Comparison of ENCODE assay signal across 21 cellular contexts in genomic region chr3:153252963-153253362, GRCh38.
DNase-seq lines count a peak whose midpoint lies in the region; ATAC-seq, FAIRE-seq and TF ChIP-seq lines count a peak whose summit lies in the region.
"Had no signal": no experiment of that assay in that cellular context is flagged by ENCODE, and none has a peak within 500 bp of the region (broad histone marks: within the 10 kb centered on the region; RNA-seq: fewer than 3 reads in every experiment).

No MANE protein-coding gene starts in this region.

- BruUV-seq in IMR-90 (replicated peaks; lab: Mats Ljungman, UMichigan): no TSS peak
- BruUV-seq in mammary epithelial cell (replicated peaks; lab: Mats Ljungman, UMichigan): no TSS peak

- no peak overlapping the region for H2AK5ac ChIP-seq in IMR-90 (ENCODE audit: low read depth, low read length)

- POLR2A ChIA-PET in IMR-90 (lab: Charles Lee; ENCODE audit: unreplicated experiment): interaction anchor here (0.5 kb wide), 1 partner anchor 9 kb away, joined by 3 read pairs; no protein-coding TSS in a partner anchor

- H2BK120ac ChIP-seq in IMR-90 (ENCODE audit: low read depth, low read length): no peak overlapping the region

- H3K79me2 ChIP-seq in mammary epithelial cell (ENCODE audit: insufficient read depth, low read length): no peaks in the 10 kb centered on the region

- no peak overlapping the region for H3K56ac ChIP-seq in IMR-90 (ENCODE audit: extremely low read depth, insufficient read depth, low read length)

- dilution Hi-C loops in IMR-90 (cut with HindIII; ENCODE audit: low sequenced_read_pairs, unreplicated experiment): no loop called here
- dilution Hi-C loops in mammary epithelial cell (cut with HindIII; ENCODE audit: low sequenced_read_pairs): no loop called here

- H4K20me1 ChIP-seq in IMR-90 (ENCODE audit: insufficient read depth, low read length) (no peaks in the 10 kb centered on the region), mammary epithelial cell (ENCODE audit: insufficient read depth, low read length) (no peaks in the 10 kb centered on the region)
- H4K20me1 ChIP-seq: BLaER1 had no signal

- no peaks in the 10 kb centered on the region for H3K27me3 ChIP-seq in IMR-90 (ENCODE audit: control insufficient read depth, insufficient read depth, low read length)
- no peaks in the 10 kb centered on the region for H3K27me3 ChIP-seq in mammary epithelial cell (ENCODE audit: insufficient read depth, low read length)
- H3K27me3 ChIP-seq: BLaER1 had no signal

- H3K9ac ChIP-seq in IMR-90 (ENCODE audit: low read depth, low read length): no peak overlapping the region
- no peak overlapping the region for H3K9ac ChIP-seq in mammary epithelial cell (ENCODE audit: insufficient read depth, low read length)
- H3K9ac ChIP-seq: BLaER1 had no signal

- H3K27ac ChIP-seq in IMR-90 (ENCODE audit: insufficient read depth, low read length): no peak overlapping the region
- H3K27ac ChIP-seq in mammary epithelial cell (ENCODE audit: insufficient read depth, low read depth, low read length): no peak overlapping the region
- H3K27ac ChIP-seq: BLaER1 had no signal

- ATAC-seq in IMR-90 (ENCODE audit: low read depth) (peak; percentile 35; the same call in 1 of the 2 replicates), HG03520 (IDR thresholded peaks at IDR 0.05; ENCODE audit: unreplicated experiment) (no peak)
- ATAC-seq: CD8-positive, alpha-beta T cell; Panc1 had no signal

- H3K36me3 ChIP-seq in IMR-90 (ENCODE audit: control insufficient read depth, insufficient read depth, low read length) (no peaks in the 10 kb centered on the region), mammary epithelial cell (ENCODE audit: insufficient read depth, low read length) (no peaks in the 10 kb centered on the region)
- H3K36me3 ChIP-seq: BLaER1 had no signal

- in situ Hi-C loops in IMR-90 (cut with MboI; ENCODE audit: low sequenced_read_pairs): no loop called here
- in situ Hi-C loops in mammary epithelial cell (cut with MboI; ENCODE audit: low sequenced_read_pairs in 2 of 2): no loop called here

- H4K5ac ChIP-seq in IMR-90 (ENCODE audit: low read depth, low read length): no peak overlapping the region

- no peaks in the 10 kb centered on the region for H3K79me1 ChIP-seq in IMR-90 (ENCODE audit: low read depth in 1 of 2, low read length in 2 of 2)

- WGBS in IMR-90 (ENCODE audit: extremely low coverage in 2 of 2, insufficient read length in 1 of 2), 2 experiments: no CpG with 5 or more reads among the region's 3 CpGs
- 52% methylated on average over 3 of the region's 3 CpGs for WGBS in mammary epithelial cell (ENCODE audit: low coverage, missing lambda C conversion rate)

- H3K4me1 ChIP-seq in IMR-90 (ENCODE audit: control insufficient read depth, insufficient read depth, low read length) (peaks cover under 1% of the 10 kb centered on the region), mammary epithelial cell (ENCODE audit: insufficient read depth, low read length) (peaks cover 17% of the 10 kb centered on the region)
- H3K4me1 ChIP-seq: BLaER1 had no signal

- TF ChIP-seq RAD21 in IMR-90 (IDR thresholded peaks at IDR 0.05; ENCODE audit: low read length): no peak

- CTCF ChIA-PET in IMR-90 (lab: Yijun Ruan, JAX) (interaction anchor here (0.6 kb wide), 1 partner anchor 20 kb away, joined by 4 read pairs; no protein-coding TSS in a partner anchor), mammary epithelial cell (lab: Charles Lee; ENCODE audit: low non-redundant PET) (interaction anchor here (0.6 kb wide), 1 partner anchor 31 kb away, joined by 3 read pairs; no protein-coding TSS in a partner anchor)

- no peak overlapping the region for H2AFZ ChIP-seq in IMR-90 (replicated peaks; ENCODE audit: low read length, poor library complexity)
- H2AFZ ChIP-seq in mammary epithelial cell (ENCODE audit: low read depth, low read length): no peak overlapping the region

- H3K9me1 ChIP-seq in IMR-90 (ENCODE audit: insufficient read depth, low read length): peaks cover 1% of the 10 kb centered on the region; the same call in 1 of the 2 replicates

- no peak overlapping the region; the same call in 1 of the 2 replicates for H2BK20ac ChIP-seq in IMR-90 (ENCODE audit: low read depth, low read length)

- H3K14ac ChIP-seq in IMR-90 (replicated peaks; ENCODE audit: low read depth, low read length): no peak overlapping the region; the same call in 1 of the 2 replicates

- H3K4me2 ChIP-seq in IMR-90 (ENCODE audit: low read depth, low read length): no peak overlapping the region
- peak overlapping the region; percentile 2 for H3K4me2 ChIP-seq in mammary epithelial cell (ENCODE audit: insufficient read depth, low read depth, low read length)
- H3K4me2 ChIP-seq: BLaER1 had no signal

- H2AK9ac ChIP-seq in IMR-90 (replicated peaks; ENCODE audit: low read depth, low read length, poor library complexity): no peak overlapping the region

- DNase-seq in EH (ENCODE audit: low read depth) (peak; percentile 48), IMR-90 (peak; percentile 74), mammary epithelial cell (peak; percentile 76), islet precursor cell (peak; percentile 54), SKM-1 treated with dmso at 0.1 percent for 144 hours (lab: John Stamatoyannopoulos, UW; ENCODE audit: unreplicated experiment) (no peak), GM19239 (ENCODE audit: insufficient read length, low spot score) (no peak), NCI-H2227 (lab: John Stamatoyannopoulos, UW; ENCODE audit: unreplicated experiment) (no peak)
- DNase-seq: CD8-positive, alpha-beta T cell; DMS79 treated with DMSO at 0.1 percent for 48 hours; H9; Karpas-422; NCI-H1105; NCI-H1694; NCI-H226; NCI-H524 treated with DMSO at 0.1 percent for 48 hours; SHP77 treated with DMSO at 0.1 percent for 48 hours had no signal

- H3K9me3 ChIP-seq in IMR-90 (ENCODE audit: control insufficient read depth, insufficient read depth, low read length) (no peaks in the 10 kb centered on the region), mammary epithelial cell (replicated peaks; ENCODE audit: insufficient read depth, low read length) (no peaks in the 10 kb centered on the region)
- H3K9me3 ChIP-seq: BLaER1 had no signal

- no peak overlapping the region for H3K18ac ChIP-seq in IMR-90 (ENCODE audit: low read depth, low read length)

- TF ChIP-seq POLR2A in IMR-90 (IDR thresholded peaks at IDR 0.05; ENCODE audit: low read depth, low read length): no peak

- H2BK15ac ChIP-seq in IMR-90 (ENCODE audit: low read depth, low read length): no peak overlapping the region

- no peak overlapping the region for H3K4ac ChIP-seq in IMR-90 (ENCODE audit: low read depth, low read length)

- H3K4me3 ChIP-seq in IMR-90 (ENCODE audit: insufficient read depth, low read depth, low read length): no peak overlapping the region
- no peak overlapping the region for H3K4me3 ChIP-seq in mammary epithelial cell (replicated peaks in 1 of 3; ENCODE audit: insufficient read depth in 1 of 3, low read depth in 2 of 3, low read length in 3 of 3)
- H3K4me3 ChIP-seq: BLaER1 had no signal

- no peak overlapping the region for H3K23ac ChIP-seq in IMR-90 (ENCODE audit: low read depth, low read length)

- no peak for FAIRE-seq in GM19239 (lab: Jason Lieb, UNC)
- FAIRE-seq: A204.1, D721Med had no signal

- no peak overlapping the region for H4K8ac ChIP-seq in IMR-90 (ENCODE audit: low read depth in 2 of 2, low read length in 2 of 2)

- H2BK5ac ChIP-seq in IMR-90 (ENCODE audit: low read depth, low read length, poor library complexity, severe bottlenecking): no peak overlapping the region

- TF ChIP-seq CTCF in IMR-90 (conservative IDR thresholded peaks at IDR 0.05; ENCODE audit: low read depth, low read length) (no peak), mammary epithelial cell (conservative IDR thresholded peaks at IDR 0.05 in 1 of 2, IDR thresholded peaks at IDR 0.05 in 1 of 2; ENCODE audit: extremely low read depth in 1 of 2, insufficient read depth in 1 of 2, low read depth in 1 of 2, low read length in 2 of 2) (no peak)

- no peak overlapping the region for H4K91ac ChIP-seq in IMR-90 (ENCODE audit: insufficient read depth, low read depth, low read length)

- intact Hi-C loops in IMR-90 (cut with micrococcal nuclease) (no loop called here), mammary epithelial cell (cut with micrococcal nuclease) (no loop called here)

TF ChIP-seq in IMR-90, 13 proteins besides CTCF, POLR2A, EP300 and RAD21:
- no peak for TF ChIP-seq ELK1 (IDR thresholded peaks at IDR 0.05; ENCODE audit: borderline replicate concordance, low read depth, low read length)
- TF ChIP-seq BHLHE40 (IDR thresholded peaks at IDR 0.05; ENCODE audit: low read depth, low read length): no peak
- 0 out of 2 replicates have a peak, but pooled peaks have one; percentile 18 for TF ChIP-seq FOS (IDR thresholded peaks at IDR 0.05; ENCODE audit: low read depth, low read length)

Comparison
In these comparisons a context has a peak if more than half of its experiments do, and no peak if none do; other contexts are left out.
1. DNase-seq: peak in EH (single experiment), IMR-90 (single experiment), mammary epithelial cell (single experiment) and islet precursor cell (single experiment); none in SKM-1 treated with dmso at 0.1 percent for 144 hours (single experiment), GM19239 (single experiment) and NCI-H2227 (single experiment).